Comparison of ENCODE assay signal across 1 cellular context in the genomic region with DNA sequence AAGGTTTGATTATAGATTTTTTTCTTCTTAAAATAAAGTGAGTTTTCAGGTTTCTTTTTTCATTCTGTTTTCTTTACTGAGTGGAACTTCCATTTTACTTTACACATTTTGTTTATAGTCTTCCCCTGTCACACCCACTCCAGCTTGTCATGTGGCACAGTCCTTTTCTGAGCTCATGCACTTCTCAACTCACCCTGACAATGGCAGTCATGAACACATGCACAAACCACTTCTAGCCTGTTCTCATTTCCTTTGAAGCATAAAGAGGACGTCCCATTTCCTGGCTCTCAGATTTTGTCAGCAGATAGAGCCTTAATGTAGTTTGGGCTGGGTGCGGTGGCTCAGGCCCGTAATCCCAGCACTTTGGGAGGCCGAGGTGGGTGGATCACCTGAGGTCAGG.
TF ChIP-seq lines count a peak whose summit lies in the region.

No MANE protein-coding gene starts in this region.

TF ChIP-seq in SK-N-SH, 30 proteins besides CTCF, POLR2A, EP300 and RAD21 (continued from another document):
- TF ChIP-seq, protein P1, sequence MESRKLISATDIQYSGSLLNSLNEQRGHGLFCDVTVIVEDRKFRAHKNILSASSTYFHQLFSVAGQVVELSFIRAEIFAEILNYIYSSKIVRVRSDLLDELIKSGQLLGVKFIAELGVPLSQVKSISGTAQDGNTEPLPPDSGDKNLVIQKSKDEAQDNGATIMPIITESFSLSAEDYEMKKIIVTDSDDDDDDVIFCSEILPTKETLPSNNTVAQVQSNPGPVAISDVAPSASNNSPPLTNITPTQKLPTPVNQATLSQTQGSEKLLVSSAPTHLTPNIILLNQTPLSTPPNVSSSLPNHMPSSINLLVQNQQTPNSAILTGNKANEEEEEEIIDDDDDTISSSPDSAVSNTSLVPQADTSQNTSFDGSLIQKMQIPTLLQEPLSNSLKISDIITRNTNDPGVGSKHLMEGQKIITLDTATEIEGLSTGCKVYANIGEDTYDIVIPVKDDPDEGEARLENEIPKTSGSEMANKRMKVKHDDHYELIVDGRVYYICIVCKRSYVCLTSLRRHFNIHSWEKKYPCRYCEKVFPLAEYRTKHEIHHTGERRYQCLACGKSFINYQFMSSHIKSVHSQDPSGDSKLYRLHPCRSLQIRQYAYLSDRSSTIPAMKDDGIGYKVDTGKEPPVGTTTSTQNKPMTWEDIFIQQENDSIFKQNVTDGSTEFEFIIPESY (IDR thresholded peaks at IDR 0.05; ENCODE audit: borderline replicate concordance, low read depth): no peak
- TF ChIP-seq, protein P2, sequence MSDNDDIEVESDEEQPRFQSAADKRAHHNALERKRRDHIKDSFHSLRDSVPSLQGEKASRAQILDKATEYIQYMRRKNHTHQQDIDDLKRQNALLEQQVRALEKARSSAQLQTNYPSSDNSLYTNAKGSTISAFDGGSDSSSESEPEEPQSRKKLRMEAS (IDR thresholded peaks at IDR 0.05; ENCODE audit: low read depth): no peak
- no peak for TF ChIP-seq TCF12 (IDR thresholded peaks at IDR 0.05)
- TF ChIP-seq, protein P3, sequence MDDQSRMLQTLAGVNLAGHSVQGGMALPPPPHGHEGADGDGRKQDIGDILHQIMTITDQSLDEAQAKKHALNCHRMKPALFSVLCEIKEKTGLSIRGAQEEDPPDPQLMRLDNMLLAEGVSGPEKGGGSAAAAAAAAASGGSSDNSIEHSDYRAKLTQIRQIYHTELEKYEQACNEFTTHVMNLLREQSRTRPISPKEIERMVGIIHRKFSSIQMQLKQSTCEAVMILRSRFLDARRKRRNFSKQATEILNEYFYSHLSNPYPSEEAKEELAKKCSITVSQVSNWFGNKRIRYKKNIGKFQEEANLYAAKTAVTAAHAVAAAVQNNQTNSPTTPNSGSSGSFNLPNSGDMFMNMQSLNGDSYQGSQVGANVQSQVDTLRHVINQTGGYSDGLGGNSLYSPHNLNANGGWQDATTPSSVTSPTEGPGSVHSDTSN (IDR thresholded peaks at IDR 0.05): no peak
- no peak for TF ChIP-seq TEAD4 (IDR thresholded peaks at IDR 0.05; ENCODE audit: borderline replicate concordance, insufficient read depth)
- TF ChIP-seq RFX5 (IDR thresholded peaks at IDR 0.05; ENCODE audit: low read length): no peak
- no peak for TF ChIP-seq ELF1 (IDR thresholded peaks at IDR 0.05)
- no peak for TF ChIP-seq NFIC (IDR thresholded peaks at IDR 0.05; ENCODE audit: borderline replicate concordance)
